Comparison of ENCODE assay signal across 21 cellular contexts in the genomic region with DNA sequence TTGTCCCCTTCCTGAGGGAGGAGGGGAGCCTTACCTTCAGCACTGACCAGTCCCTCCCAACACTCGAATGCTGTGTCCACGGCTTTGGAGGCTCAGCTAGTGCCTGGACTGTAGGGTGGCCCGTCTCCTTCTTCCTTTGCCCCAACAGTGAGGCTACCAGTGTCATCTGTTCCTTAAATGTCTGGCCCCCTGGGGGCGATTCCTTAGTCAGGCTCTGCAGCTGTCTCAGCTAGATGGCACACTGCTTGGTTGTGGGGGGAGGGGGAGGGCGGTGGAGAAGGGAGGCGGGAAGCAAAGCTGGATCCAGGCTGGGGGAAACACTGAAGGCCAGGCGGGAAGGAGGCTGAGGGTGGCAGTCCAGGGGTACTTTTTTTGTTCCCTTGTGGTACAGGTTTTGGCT. TPM values are rescaled to one million over a fixed set of nuclear protein-coding genes. Genes with fewer than 3 reads are reported as not detected.
"Had no signal": no experiment of that assay in that cellular context is flagged by ENCODE, and none has a peak within 500 bp of the region (broad histone marks: within the 10 kb centered on the region; RNA-seq: fewer than 3 reads in every experiment).

IGSF22 (minus strand) TSS at position 149 of the 400 bp plus-strand sequence. CDS start 1,952 bp downstream, outside the sequence.

- H3K4me3 ChIP-seq: heart right ventricle, prostate gland had no signal

- H3K4me1 ChIP-seq: prostate gland had no signal

- H3K9me3 Mint-ChIP-seq: activated naive CD8-positive, alpha-beta T cell treated with anti-CD3 and anti-CD28 coated beads, Interleukin-2, amount 50 U/mL, for 24 hours; memory B cell; nephron had no signal

- H3K27ac Mint-ChIP-seq: activated naive CD8-positive, alpha-beta T cell treated with anti-CD3 and anti-CD28 coated beads, Interleukin-2, amount 50 U/mL, for 24 hours; memory B cell had no signal

- H3K27me3 Mint-ChIP-seq: activated naive CD8-positive, alpha-beta T cell treated with anti-CD3 and anti-CD28 coated beads, Interleukin-2, amount 50 U/mL, for 24 hours had no signal

- H3K36me3 Mint-ChIP-seq: memory B cell had no signal

- H3K4me3 Mint-ChIP-seq: activated naive CD8-positive, alpha-beta T cell treated with anti-CD3 and anti-CD28 coated beads, Interleukin-2, amount 50 U/mL, for 24 hours; memory B cell had no signal

- ATAC-seq: activated naive CD8-positive, alpha-beta T cell treated with anti-CD3 and anti-CD28 coated beads, Interleukin-2, amount 50 U/mL, for 24 hours; heart right ventricle; left ventricle myocardium superior; right cardiac atrium; stimulated activated naive CD8-positive, alpha-beta T cell treated with anti-CD3 and anti-CD28 coated beads, Interleukin-15, Interleukin-2, amounts not matched to agents 100 U/mL and 50 U/mL, for 24 hours had no signal

- H3K9me3 ChIP-seq: heart right ventricle, prostate gland had no signal

- DNase-seq: activated CD4-positive, alpha-beta T cell treated with anti-CD3 and anti-CD28 coated beads, Interleukin-2, amount 50 U/mL, for 4 hours; activated CD4-positive, CD25-positive, alpha-beta regulatory T cell treated with anti-CD3 and anti-CD28 coated beads, Interleukin-2, amount 50 U/mL, for 72 hours; activated naive CD4-positive, alpha-beta T cell treated with Interleukin-2 at 50 U/mL for 16 hours; activated naive CD8-positive, alpha-beta T cell treated with anti-CD3 and anti-CD28 coated beads, Interleukin-2, amount 50 U/mL, for 24 hours; activated T-cell treated with anti-CD3 and anti-CD28 coated beads for 4 hours; aorta; dermis blood vessel endothelial cell; heart right ventricle; kidney; left ventricle myocardium superior; right cardiac atrium; small intestine; stimulated activated CD4-positive, alpha-beta T cell treated with anti-CD3 and anti-CD28 coated beads, Interleukin-4, amount 100 ng/mL, for 4 hours; stimulated activated CD8-positive, alpha-beta memory T cell treated with anti-CD3 and anti-CD28 coated beads, Interleukin-4, amount 100 ng/mL, for 48 hours; stimulated activated naive CD8-positive, alpha-beta T cell treated with anti-CD3 and anti-CD28 coated beads, Interleukin-15, Interleukin-2, amounts not matched to agents 100 U/mL and 50 U/mL, for 24 hours; T-helper 9 cell; trophoblast cell had no signal

- H3K27ac ChIP-seq: heart right ventricle, prostate gland had no signal

- H3K27me3 ChIP-seq: heart right ventricle had no signal

- H3K36me3 ChIP-seq: heart right ventricle, prostate gland had no signal

RNA-seq across cellular contexts. Expression of gene IGSF22, which starts in this region (rescaled TPM):
- total RNA-seq: dermis blood vessel endothelial cell, frontal cortex had no signal
- polyA plus RNA-seq: aorta had no signal
